In genomic region chr9:129166962-129167557, GRCh38 we compare ENCODE assay signal across 8 cellular contexts. TPM values are rescaled to one million over a fixed set of nuclear protein-coding genes. Genes with fewer than 3 reads are reported as not detected.
DNase-seq lines count a peak whose midpoint lies in the region; ATAC-seq and TF ChIP-seq lines count a peak whose summit lies in the region.

No MANE protein-coding gene starts in this region.

- peak; percentile 22 for DNase-seq in activated T-cell treated with anti-CD3 and anti-CD28 coated beads, Interleukin-2, amount 50 U/mL, for 4 hours
- no peak for DNase-seq in activated T-cell treated with anti-CD3 and anti-CD28 coated beads, Interleukin-2, amount 50 U/mL, for 1 hour
- peak; percentile 76 for DNase-seq in NCI-H774 (lab: John Stamatoyannopoulos, UW)
- DNase-seq in ascending aorta (ENCODE audit: low spot score in 2 of 2) = peak in 1 of 2 donors; percentile 89
- peak; percentile 36 for DNase-seq in stimulated activated CD8-positive, alpha-beta memory T cell treated with anti-CD3 and anti-CD28 coated beads, Interleukin-4, amount 100 ng/mL, for 48 hours

- H3K4me1 Mint-ChIP-seq in activated T-cell treated with anti-CD3 and anti-CD28 coated beads, Interleukin-2, amount 50 U/mL, for 4 hours (ENCODE audit: low read depth) = peaks cover 14% of the 10 kb centered on the region

- H3K36me3 Mint-ChIP-seq in activated T-cell treated with anti-CD3 and anti-CD28 coated beads, Interleukin-2, amount 50 U/mL, for 4 hours (ENCODE audit: insufficient read depth) = no peaks in the 10 kb centered on the region

- H3K27me3 ChIP-seq in ascending aorta (no peaks in the 10 kb centered on the region), iPS-20b (ENCODE audit: insufficient read depth, low read length) (peaks cover 19% of the 10 kb centered on the region)

- H3K27ac ChIP-seq in ascending aorta (peak overlapping the region; percentile 85 to 92), iPS-20b (ENCODE audit: low read length) (no peak overlapping the region)

- H3K4me1 ChIP-seq in ascending aorta (peaks cover 0 to 33% of the 10 kb centered on the region in 2 donors), iPS-20b (ENCODE audit: insufficient read depth, low read length) (peaks cover 17% of the 10 kb centered on the region)

- TF ChIP-seq CTCF in ascending aorta (IDR thresholded peaks at IDR 0.05) = no peak

- intact Hi-C loops in ascending aorta (cut with DNase I) = no loop called here

- H3K36me3 ChIP-seq in ascending aorta (no peaks in the 10 kb centered on the region), iPS-20b (ENCODE audit: insufficient read depth, low read depth, low read length) (no peaks in the 10 kb centered on the region)

- no peaks in the 10 kb centered on the region for H3K27me3 Mint-ChIP-seq in activated T-cell treated with anti-CD3 and anti-CD28 coated beads, Interleukin-2, amount 50 U/mL, for 4 hours (ENCODE audit: low read depth)

- no peaks in the 10 kb centered on the region for H3K9me3 Mint-ChIP-seq in activated T-cell treated with anti-CD3 and anti-CD28 coated beads, Interleukin-2, amount 50 U/mL, for 4 hours

- H3K9me3 ChIP-seq in ascending aorta = no peaks in the 10 kb centered on the region
- no peaks in the 10 kb centered on the region for H3K9me3 ChIP-seq in iPS-20b (ENCODE audit: insufficient read depth, low read depth, low read length)

- H3K4me3 ChIP-seq in ascending aorta (peak overlapping the region; percentile 17 to 54), iPS-20b (ENCODE audit: low read length) (peak overlapping the region; percentile 44; the same call in 1 of the 2 replicates)

- peak overlapping the region; percentile 35; the same call in 1 of the 2 replicates for H3K9ac ChIP-seq in iPS-20b (ENCODE audit: low read depth, low read length)

- peak overlapping the region; percentile 53 for H3K4me3 Mint-ChIP-seq in activated T-cell treated with anti-CD3 and anti-CD28 coated beads, Interleukin-2, amount 50 U/mL, for 4 hours

- ATAC-seq in activated T-cell treated with anti-CD3 and anti-CD28 coated beads, Interleukin-2, amount 50 U/mL, for 4 hours = peak; percentile 54 to 57
- ATAC-seq in GM19455 (IDR thresholded peaks at IDR 0.05; ENCODE audit: unreplicated experiment) (no peak), GM21619 (IDR thresholded peaks at IDR 0.05; ENCODE audit: unreplicated experiment) (no peak)

RNA-seq across cellular contexts. Expression of gene IER5L, which starts 11.0 kb away (rescaled TPM):
- total RNA-seq in activated T-cell treated with anti-CD3 and anti-CD28 coated beads, Interleukin-2, amount 50 U/mL, for 4 hours = 1 to 10 TPM; 1.6 to 1.9 (median 1.8) TPM
- 86.1 TPM for total RNA-seq in ascending aorta

RNA-seq across cellular contexts. Expression of gene PTPA, which starts 55.8 kb away (rescaled TPM):
- total RNA-seq in activated T-cell treated with anti-CD3 and anti-CD28 coated beads, Interleukin-2, amount 50 U/mL, for 4 hours = 10 to 100 TPM; 80.7 to 90.2 (median 89.9) TPM
- 61.6 TPM for total RNA-seq in ascending aorta

RNA-seq across cellular contexts. Expression of gene CRAT, which starts 56.5 kb away (rescaled TPM):
- total RNA-seq in activated T-cell treated with anti-CD3 and anti-CD28 coated beads, Interleukin-2, amount 50 U/mL, for 4 hours = 1 to 10 TPM; 3.4 to 5.2 (median 5.2) TPM
- 110 TPM for total RNA-seq in ascending aorta

Comparison
In these comparisons a context has a peak if more than half of its experiments do, and no peak if none do; other contexts are left out.
1. ATAC-seq: peak in activated T-cell treated with anti-CD3 and anti-CD28 coated beads, Interleukin-2, amount 50 U/mL, for 4 hours (2 of 2); none in GM19455 (single experiment) and GM21619 (single experiment).
2. RNA of gene IER5L, which starts 11.0 kb away (total RNA-seq): 86.1 TPM in ascending aorta (single experiment); 1.6 to 1.9 TPM in activated T-cell treated with anti-CD3 and anti-CD28 coated beads, Interleukin-2, amount 50 U/mL, for 4 hours; every median in the first group is over 10 times any median in the second.
3. RNA of gene CRAT, which starts 56.5 kb away (total RNA-seq): 110 TPM in ascending aorta (single experiment); 3.4 to 5.2 TPM in activated T-cell treated with anti-CD3 and anti-CD28 coated beads, Interleukin-2, amount 50 U/mL, for 4 hours; every median in the first group is over 10 times any median in the second.